In the genomic region with DNA sequence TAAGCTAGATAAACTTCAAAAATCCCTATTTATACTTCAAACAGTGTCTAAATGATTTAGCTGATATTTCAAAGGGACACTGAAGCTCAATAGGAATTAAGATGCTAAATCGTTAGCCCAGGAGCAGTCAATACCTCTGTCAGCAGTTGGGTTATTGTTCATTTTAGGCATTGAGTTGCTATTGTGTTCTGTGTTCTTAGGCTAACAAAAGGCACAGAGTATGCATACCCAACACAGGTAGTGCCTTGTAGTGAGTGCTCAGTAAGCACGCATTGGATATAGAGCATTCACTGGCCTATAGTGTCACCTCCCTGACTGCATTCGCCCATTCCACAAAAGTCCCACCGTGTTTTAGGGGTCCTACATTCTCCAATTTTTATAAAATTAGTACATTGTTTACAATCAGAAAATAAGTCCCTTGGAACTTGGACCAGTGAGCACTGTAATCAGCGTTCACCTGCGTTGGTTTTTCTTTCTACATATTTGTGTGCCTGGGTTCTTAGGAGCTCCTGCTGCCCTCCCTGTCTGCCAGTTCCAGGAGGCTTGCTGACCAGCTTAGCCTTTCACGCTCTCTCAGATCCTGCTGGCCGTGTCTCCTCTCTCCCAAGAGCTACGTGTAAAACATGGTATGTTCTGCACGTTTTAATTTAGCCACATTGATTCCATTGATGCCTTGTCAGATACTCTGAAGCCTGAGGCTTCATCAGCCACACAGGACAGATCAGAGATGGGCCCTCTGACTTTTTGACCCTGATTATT, we compare ENCODE assay signal across 23 cellular contexts.
DNase-seq lines count a peak whose midpoint lies in the region; ATAC-seq, FAIRE-seq and TF ChIP-seq lines count a peak whose summit lies in the region.
"Had no signal": no experiment of that assay in that cellular context is flagged by ENCODE, and none has a peak within 500 bp of the region (broad histone marks: within the 10 kb centered on the region; RNA-seq: fewer than 3 reads in every experiment).

No MANE protein-coding gene starts in this region.

- H3K79me1 ChIP-seq in H1 (ENCODE audit: low read depth, low read length): no peaks in the 10 kb centered on the region

- peaks cover 4% of the 10 kb centered on the region; the same call in 1 of the 3 replicates for H3K36me3 Mint-ChIP-seq in GM23338 (ENCODE audit: low read depth)

- no peak overlapping the region for H4K5ac ChIP-seq in H1 (ENCODE audit: insufficient read length, low read depth, low read length)

- DNase-seq in GM23338 (ENCODE audit: low spot score) (no peak), SK-N-MC (ENCODE audit: low read depth, low spot score) (no peak), H1 (ENCODE audit: low read depth in 1 of 2, low spot score in 2 of 2) (no peak), retina (peak; percentile 62), SIG-M5 treated with dmso at 0.1 percent for 504 hours (lab: John Stamatoyannopoulos, UW; ENCODE audit: unreplicated experiment) (no peak), A172 (ENCODE audit: low spot score) (no peak), MG63 (no peak)
- DNase-seq: Caco-2; CD4-positive, alpha-beta T cell; DND-41; GM23248; NCI-H187 treated with DMSO at 0.1 percent for 48 hours; NCI-H2107; NCI-H510A treated with DMSO at 0.1 percent for 48 hours; NCI-H774; NK-92 treated with Interleukin-12 subunit alpha and Interleukin-12 subunit beta, amount 100 ng/mL, for 24 hours; SHP77 treated with DMSO at 0.1 percent for 48 hours had no signal

- H3K23ac ChIP-seq in H1 (ENCODE audit: insufficient read length): no peak overlapping the region

- ATAC-seq in GM23338: peak; percentile 91
- ATAC-seq: HCT116, SK-N-SH treated with all-trans-retinoic acid at 6 μM for 48 hours had no signal

- H4K91ac ChIP-seq in H1 (replicated peaks; ENCODE audit: insufficient read length, low read length): no peak overlapping the region

- TF ChIP-seq RAD21 in H1 (IDR thresholded peaks at IDR 0.05 in 1 of 2, conservative IDR thresholded peaks at IDR 0.05 in 1 of 2; ENCODE audit: low read depth in 2 of 2, low read length in 2 of 2): no peak

- H3K9me2 ChIP-seq in GM23338 (ENCODE audit: insufficient read depth): peaks cover 5% of the 10 kb centered on the region; the same call in 1 of the 2 replicates

- H2AFZ ChIP-seq in GM23338 (peak overlapping the region; percentile 43; the same call in 1 of the 2 replicates), H1 (ENCODE audit: low read length) (no peak overlapping the region; the same call in 1 of the 2 replicates)
- H2AFZ ChIP-seq: GM23248 had no signal

- H2BK15ac ChIP-seq in H1 (ENCODE audit: low read length): no peak overlapping the region

- H3K9me3 Mint-ChIP-seq in GM23338: peaks cover 8% of the 10 kb centered on the region; the same call in 2 of the 3 replicates
- H3K9me3 Mint-ChIP-seq: CD4-positive, alpha-beta T cell had no signal

- no peak for TF ChIP-seq EP300 in H1 (IDR thresholded peaks at IDR 0.05; ENCODE audit: borderline replicate concordance in 1 of 2, low read depth in 2 of 2, low read length in 2 of 2)

- H3K56ac ChIP-seq in H1 (replicated peaks; ENCODE audit: insufficient read length, low read depth, low read length): no peak overlapping the region

- no peak overlapping the region for H2BK20ac ChIP-seq in H1 (ENCODE audit: low read length)

- H4K20me1 ChIP-seq in GM23338 (replicated peaks; ENCODE audit: insufficient read depth): no peaks in the 10 kb centered on the region
- no peaks in the 10 kb centered on the region for H4K20me1 ChIP-seq in H1 (replicated peaks in 1 of 2; ENCODE audit: control insufficient read depth in 1 of 2, insufficient read depth in 2 of 2, low read length in 2 of 2)
- H4K20me1 ChIP-seq: BLaER1 had no signal

- POLR2A ChIA-PET in H1 (lab: Charles Lee; ENCODE audit: partially characterized antibody): no interaction called here

- H2BK12ac ChIP-seq in H1 (ENCODE audit: low read depth, low read length): no peak overlapping the region

- CTCF ChIA-PET in H1 (lab: Charles Lee; ENCODE audit: partially characterized antibody): interaction anchor here (0.7 to 1.8 kb wide), 7 partner anchors 10 to 1480 kb away, joined by 3 to 8 read pairs (median 4); no protein-coding TSS in a partner anchor

- H3K9me3 ChIP-seq in SK-N-MC (ENCODE audit: low read depth, low read length): no peaks in the 10 kb centered on the region
- H3K9me3 ChIP-seq in H1 (ENCODE audit: insufficient read depth in 2 of 2, low read depth in 1 of 2, low read length in 1 of 2): no peaks in the 10 kb centered on the region; a peak in 1 of 4 replicates
- H3K9me3 ChIP-seq in MG63: no peaks in the 10 kb centered on the region
- H3K9me3 ChIP-seq: Caco-2 had no signal

- no peaks in the 10 kb centered on the region for H3K36me3 ChIP-seq in GM23338 (ENCODE audit: insufficient read depth)
- no peaks in the 10 kb centered on the region for H3K36me3 ChIP-seq in SK-N-MC (ENCODE audit: insufficient read depth, low read length)
- no peaks in the 10 kb centered on the region for H3K36me3 ChIP-seq in H1 (ENCODE audit: control insufficient read depth in 2 of 4, insufficient read depth in 4 of 4, low read length in 3 of 4)
- no peaks in the 10 kb centered on the region for H3K36me3 ChIP-seq in MG63
- H3K36me3 ChIP-seq: BLaER1 had no signal

- no peak overlapping the region for H3K27ac Mint-ChIP-seq in GM23338
- H3K27ac Mint-ChIP-seq: CD4-positive, alpha-beta T cell; IgD-negative memory B cell had no signal

- no peaks in the 10 kb centered on the region for H3F3A ChIP-seq in GM23338 (replicated peaks; ENCODE audit: low read depth)

- H3K27ac ChIP-seq in GM23338 (ENCODE audit: low read depth) (no peak overlapping the region; the same call in 1 of the 2 replicates), SK-N-MC (peak overlapping the region; percentile 68), H1 (ENCODE audit: low read depth, low read length) (no peak overlapping the region)
- H3K27ac ChIP-seq: BLaER1, GM23248, RWPE1 had no signal

- H3K27me3 ChIP-seq in GM23338 (ENCODE audit: insufficient read depth): no peaks in the 10 kb centered on the region
- H3K27me3 ChIP-seq in H1 (replicated peaks in 1 of 4; ENCODE audit: control insufficient read depth in 3 of 4, extremely low read depth in 1 of 4, insufficient read depth in 3 of 4, low read length in 3 of 4): no peaks in the 10 kb centered on the region
- no peaks in the 10 kb centered on the region for H3K27me3 ChIP-seq in MG63
- H3K27me3 ChIP-seq: BLaER1 had no signal

- no peak overlapping the region for H3K18ac ChIP-seq in H1 (ENCODE audit: extremely low read depth, low read length)

- no peak overlapping the region for H3K9ac ChIP-seq in SK-N-MC (ENCODE audit: insufficient read length)
- no peak overlapping the region for H3K9ac ChIP-seq in H1 (replicated peaks in 1 of 4; ENCODE audit: extremely low read depth in 1 of 4, low read depth in 3 of 4, low read length in 3 of 4)
- H3K9ac ChIP-seq: BLaER1, GM23248 had no signal

- H3K79me2 ChIP-seq in GM23338 (replicated peaks; ENCODE audit: insufficient read depth) (no peaks in the 10 kb centered on the region), H1 (ENCODE audit: control insufficient read depth in 1 of 2, insufficient read depth in 2 of 2, low read length in 2 of 2) (no peaks in the 10 kb centered on the region)

- no peak overlapping the region for H2BK120ac ChIP-seq in H1 (replicated peaks; ENCODE audit: low read depth, low read length)

- no peak overlapping the region for H2AK5ac ChIP-seq in H1 (ENCODE audit: low read depth, low read length)

- H3K4me3 Mint-ChIP-seq in GM23338: no peak overlapping the region
- H3K4me3 Mint-ChIP-seq: CD4-positive, alpha-beta T cell; IgD-negative memory B cell had no signal

- H3K4me1 Mint-ChIP-seq in GM23338: peaks cover 6% of the 10 kb centered on the region
- H3K4me1 Mint-ChIP-seq: IgD-negative memory B cell had no signal

- no peak overlapping the region for H3K14ac ChIP-seq in H1 (ENCODE audit: insufficient read length)

- H3K4me3 ChIP-seq in GM23338 (no peak overlapping the region), SK-N-MC (no peak overlapping the region; the same call in 1 of the 2 replicates), H1 (ENCODE audit: extremely low read depth in 1 of 4, insufficient read depth in 2 of 4, low read depth in 3 of 4, low read length in 4 of 4) (no peak overlapping the region), MG63 (no peak overlapping the region)
- H3K4me3 ChIP-seq: BLaER1, GM23248 had no signal

- peak; percentile 42 for FAIRE-seq in H1 (lab: Jason Lieb, UNC)
- FAIRE-seq: GM12891 had no signal

- H2BK5ac ChIP-seq in H1 (ENCODE audit: low read depth, low read length): no peak overlapping the region

- no peak overlapping the region for H3K4ac ChIP-seq in H1 (replicated peaks; ENCODE audit: insufficient read length, low read depth, low read length)

- WGBS in H1 (ENCODE audit: extremely low coverage in 1 of 2, insufficient coverage in 1 of 2, insufficient read length in 1 of 2, insufficient replicate concordance in 2 of 2, low coverage in 1 of 2, low lambda C conversion rate in 2 of 2, missing lambda C conversion rate in 1 of 2), 2 experiments: 75% methylated on average over 10 of the region's 10 CpGs; no CpG with 5 or more reads in 1 of the 2 experiments

- no peaks in the 10 kb centered on the region; the same call in 1 of the 2 replicates for H3K23me2 ChIP-seq in H1 (ENCODE audit: low read depth, low read length)

- no peak overlapping the region for H4K8ac ChIP-seq in H1 (ENCODE audit: extremely low read depth, insufficient read depth, low read length)

- no peak for TF ChIP-seq CTCF in GM23338 (conservative IDR thresholded peaks at IDR 0.05; ENCODE audit: low read depth in 2 of 2)
- TF ChIP-seq CTCF in H1 (IDR thresholded peaks at IDR 0.05; ENCODE audit: control extremely low read depth in 1 of 3, insufficient read depth in 1 of 3, low read depth in 1 of 3, low read length in 3 of 3): no peak

- peaks cover 12% of the 10 kb centered on the region for H3K4me1 ChIP-seq in GM23338 (ENCODE audit: insufficient read depth)
- peaks cover 0 to 9% (median 5%) of the 10 kb centered on the region in 4 experiments; a peak in 4 of 7 replicates for H3K4me1 ChIP-seq in H1 (replicated peaks in 1 of 4; ENCODE audit: control insufficient read depth in 3 of 4, insufficient read depth in 4 of 4, low read length in 3 of 4)
- H3K4me1 ChIP-seq: BLaER1, Caco-2 had no signal

- H3K4me2 ChIP-seq in GM23338 (no peak overlapping the region), H1 (ENCODE audit: insufficient read depth in 1 of 2, low read depth in 2 of 2, low read length in 2 of 2) (peak overlapping the region in 1 of 2 experiments; percentile 3; a peak in 1 of 4 replicates)
- H3K4me2 ChIP-seq: BLaER1 had no signal

- H3K27me3 Mint-ChIP-seq in GM23338 (ENCODE audit: insufficient read depth, low read depth, poor library complexity): no peaks in the 10 kb centered on the region
- H3K27me3 Mint-ChIP-seq: CD4-positive, alpha-beta T cell; IgD-negative memory B cell had no signal

- TF ChIP-seq POLR2A in H1 (IDR thresholded peaks at IDR 0.05; ENCODE audit: control extremely low read depth in 1 of 2, low read depth in 2 of 2, low read length in 2 of 2): no peak

TF ChIP-seq in GM23338, 12 proteins besides CTCF, POLR2A, EP300 and RAD21:
- TF ChIP-seq CREB1 (CRISPR knock-in tag; IDR thresholded peaks at IDR 0.05; ENCODE audit: low read depth): no peak

TF ChIP-seq in H1, 55 proteins besides CTCF, POLR2A, EP300 and RAD21 (continues in another document):
- TF ChIP-seq SIRT6 (IDR thresholded peaks at IDR 0.05; ENCODE audit: low read length) (no peak), CBX5 (IDR thresholded peaks at IDR 0.05; ENCODE audit: low read depth, low read length) (no peak), TAF7 (optimal IDR thresholded peaks at IDR 0.05; ENCODE audit: borderline replicate concordance, low read depth, low read length) (no peak)
